Comparison of ENCODE assay signal across 13 cellular contexts in the genomic region with DNA sequence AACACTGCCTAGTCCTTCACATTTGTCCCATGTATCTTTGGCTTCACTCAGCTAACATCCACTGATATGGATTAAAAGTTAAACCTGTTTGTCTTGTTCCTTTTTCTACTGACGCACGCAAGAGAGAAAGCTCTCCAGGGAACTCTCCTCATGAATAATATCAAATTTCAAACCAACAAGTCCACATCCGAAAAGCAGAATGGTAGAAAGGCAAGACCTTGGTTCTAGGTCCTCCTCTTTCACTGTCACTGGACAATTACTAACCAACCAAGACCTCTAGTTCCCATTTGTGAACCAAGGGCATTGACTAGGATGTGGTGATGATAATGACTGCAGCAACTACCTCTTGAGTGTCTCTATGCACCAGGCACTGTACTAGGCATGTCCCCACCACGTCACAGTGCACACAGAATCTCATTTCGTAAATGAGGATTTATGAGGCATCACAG. TPM values are rescaled to one million over a fixed set of nuclear protein-coding genes. Genes with fewer than 3 reads are reported as not detected.
DNase-seq lines count a peak whose midpoint lies in the region; ATAC-seq and TF ChIP-seq lines count a peak whose summit lies in the region.
"Had no signal": no experiment of that assay in that cellular context is flagged by ENCODE, and none has a peak within 500 bp of the region (broad histone marks: within the 10 kb centered on the region; RNA-seq: fewer than 3 reads in every experiment).

No MANE protein-coding gene starts in this region.

- H3K36me3 ChIP-seq in right lobe of liver (no peaks in the 10 kb centered on the region), adrenal gland (replicated peaks in 1 of 2) (no peaks in the 10 kb centered on the region)
- H3K36me3 ChIP-seq: upper lobe of left lung had no signal

- intact Hi-C loops in dorsolateral prefrontal cortex (cut with DNase I): loop anchor here in 1 of 2 donors (10.0 kb wide), 1 partner anchor 196 kb away; no protein-coding TSS in a partner anchor
- intact Hi-C loops in right lobe of liver (cut with DNase I): no loop called here
- intact Hi-C loops in adrenal gland (cut with DNase I): no loop called here

- H3K9me3 ChIP-seq in right lobe of liver (no peaks in the 10 kb centered on the region), adrenal gland (replicated peaks in 1 of 3) (no peaks in the 10 kb centered on the region)
- H3K9me3 ChIP-seq: upper lobe of left lung had no signal

- TF ChIP-seq CTCF in AG10803 (conservative IDR thresholded peaks at IDR 0.05; ENCODE audit: low read length): no peak
- TF ChIP-seq CTCF in dorsolateral prefrontal cortex (IDR thresholded peaks at IDR 0.05 in 54 of 56, conservative IDR thresholded peaks at IDR 0.05 in 2 of 56; ENCODE audit: low read depth in 1 of 56, partially characterized antibody in 56 of 56): no peak
- TF ChIP-seq CTCF in right lobe of liver (IDR thresholded peaks at IDR 0.05): no peak
- no peak for TF ChIP-seq CTCF in adrenal gland (IDR thresholded peaks at IDR 0.05)

- WGBS in right lobe of liver (ENCODE audit: insufficient coverage, low coverage, low lambda C conversion rate, missing lambda C conversion rate): 24% methylated on average over 5 of the region's 5 CpGs
- 71 to 75% (median 73%) methylated on average over 5 of the region's 5 CpGs for WGBS in adrenal gland, 4 donors

- H3K4me3 ChIP-seq in AG10803 (ENCODE audit: low read length) (no peak overlapping the region), dorsolateral prefrontal cortex (no peak overlapping the region), right lobe of liver (no peak overlapping the region), adrenal gland (no peak overlapping the region)
- H3K4me3 ChIP-seq: skin epidermis, upper lobe of left lung had no signal

- peak overlapping the region in 30 of 59 donors; percentile 1 to 96 (median 44) for H3K27ac ChIP-seq in dorsolateral prefrontal cortex
- peak overlapping the region; percentile 19 to 97 (median 47) for H3K27ac ChIP-seq in right lobe of liver
- H3K27ac ChIP-seq in adrenal gland: no peak overlapping the region
- no peak overlapping the region for H3K27ac ChIP-seq in substantia nigra (ENCODE audit: low read depth, low read length, poor library complexity, severe bottlenecking)
- H3K27ac ChIP-seq: KMS-11, skin epidermis had no signal

- H3K27me3 ChIP-seq in dorsolateral prefrontal cortex: peaks cover 0 to 10% (median 0%) of the 10 kb centered on the region in 45 donors
- no peaks in the 10 kb centered on the region for H3K27me3 ChIP-seq in right lobe of liver
- no peaks in the 10 kb centered on the region for H3K27me3 ChIP-seq in adrenal gland
- H3K27me3 ChIP-seq: upper lobe of left lung had no signal

- DNase-seq in AG10803 (ENCODE audit: low read depth) (peak; percentile 36), NCI-H2029 (lab: John Stamatoyannopoulos, UW) (peak; percentile 89), dorsolateral prefrontal cortex (no peak), right lobe of liver (no peak), adrenal gland (no peak), substantia nigra (lab: John Stamatoyannopoulos, UW) (no peak), Kasumi-1 (lab: John Stamatoyannopoulos, UW) (no peak)
- no peak for DNase-seq in stimulated activated CD4-positive, alpha-beta T cell treated with anti-CD3 and anti-CD28 coated beads, Interleukin-4, amount 100 ng/mL, for 4 hours
- DNase-seq: HFFc6, SHP77, upper lobe of left lung had no signal

- TF ChIP-seq POLR2A in right lobe of liver (IDR thresholded peaks at IDR 0.05) (no peak), adrenal gland (IDR thresholded peaks at IDR 0.05) (no peak)

- peaks cover 0 to 84% (median 28%) of the 10 kb centered on the region in 4 donors for H3K4me1 ChIP-seq in right lobe of liver
- H3K4me1 ChIP-seq in adrenal gland (replicated peaks in 1 of 2): peaks cover 6 to 38% of the 10 kb centered on the region in 2 donors

- peak in 2 of 4 donors; percentile 10 to 21 for ATAC-seq in right lobe of liver

RNA-seq across cellular contexts. Expression of a gene that starts 8.4 kb away (rescaled TPM):
- total RNA-seq in dorsolateral prefrontal cortex (100 to 1,000 TPM in 79 of 120 experiments, 10 to 100 TPM in 41; 59.9 to 264 (median 115) TPM), right lobe of liver (100 to 1,000 TPM in 1 of 6 experiments, 10 to 100 TPM in 5; 47.8 to 118 (median 65.8) TPM), adrenal gland (100 to 1,000 TPM in 5 of 8 donors, 10 to 100 TPM in 3; 61.0 to 156 (median 102) TPM)
- polyA plus RNA-seq in adrenal gland: 10 to 100 TPM; 11.7 to 98.6 (median 13.0) TPM

Comparison
In these comparisons a context has a peak if more than half of its experiments do, and no peak if none do; other contexts are left out.
1. DNase-seq: peak in AG10803 (single experiment) and NCI-H2029 (single experiment); none in dorsolateral prefrontal cortex (0 of 10), right lobe of liver (0 of 3), adrenal gland (0 of 7), substantia nigra (0 of 49), stimulated activated CD4-positive, alpha-beta T cell treated with anti-CD3 and anti-CD28 coated beads, Interleukin-4, amount 100 ng/mL, for 4 hours (0 of 2) and Kasumi-1 (0 of 2).
2. H3K27ac ChIP-seq: peak in dorsolateral prefrontal cortex (30 of 59) and right lobe of liver (3 of 3); none in adrenal gland (0 of 5) and substantia nigra (single experiment).